Comparison of ENCODE assay signal across 8 cellular contexts in genomic region chr17:17693955-17694228, GRCh38. TPM values are rescaled to one million over a fixed set of nuclear protein-coding genes. Genes with fewer than 3 reads are reported as not detected.
DNase-seq lines count a peak whose midpoint lies in the region; ATAC-seq and TF ChIP-seq lines count a peak whose summit lies in the region.

No MANE protein-coding gene starts in this region.

- intact Hi-C loops in CD8-positive, alpha-beta T cell (cut with DNase I, micrococcal nuclease): loop anchor here (1.0 to 5.0 kb wide), 9 partner anchors 11 to 652 kb away; partner anchors contain the start of genes DRC3 (in 2 of the 2), TOM1L2 (in 2 of the 2), MPRIP (in 1 of the 2) and PEMT (in 1 of the 2)
- intact Hi-C loops in colonic mucosa (cut with DNase I): no loop called here

- no peaks in the 10 kb centered on the region for H3K27me3 Mint-ChIP-seq in CD8-positive, alpha-beta T cell (ENCODE audit: low read depth)
- peaks cover 5% of the 10 kb centered on the region for H3K27me3 Mint-ChIP-seq in neural progenitor cell (ENCODE audit: insufficient read depth, low read depth)

- no peaks in the 10 kb centered on the region for H3K36me3 ChIP-seq in CD8-positive, alpha-beta T cell (ENCODE audit: insufficient read depth, low read length)
- H3K36me3 ChIP-seq in colonic mucosa (no peaks in the 10 kb centered on the region), neural progenitor cell (no peaks in the 10 kb centered on the region)

- no peak overlapping the region for H2AFZ ChIP-seq in neural progenitor cell (replicated peaks)

- TF ChIP-seq POLR2A in NB4 (IDR thresholded peaks at IDR 0.05; ENCODE audit: extremely low read depth, insufficient read length): no peak

- H3K4me1 Mint-ChIP-seq in CD8-positive, alpha-beta T cell (ENCODE audit: low read depth): peaks cover 71% of the 10 kb centered on the region
- peaks cover 80% of the 10 kb centered on the region for H3K4me1 Mint-ChIP-seq in neural progenitor cell

- peak overlapping the region; percentile 91 to 95 for H3K9ac ChIP-seq in colonic mucosa (ENCODE audit: low read depth in 2 of 2, low read length in 2 of 2)
- no peak overlapping the region for H3K9ac ChIP-seq in neural progenitor cell

- peaks cover 82% of the 10 kb centered on the region for H4K20me1 ChIP-seq in neural progenitor cell (ENCODE audit: low read depth)

- peaks cover 64% of the 10 kb centered on the region for H3K79me2 ChIP-seq in neural progenitor cell (ENCODE audit: low read depth)

- peak overlapping the region; percentile 99 for H3K27ac Mint-ChIP-seq in CD8-positive, alpha-beta T cell
- H3K27ac Mint-ChIP-seq in neural progenitor cell: peak overlapping the region; percentile 99

- H3K9me3 ChIP-seq in CD8-positive, alpha-beta T cell (ENCODE audit: low read length): no peaks in the 10 kb centered on the region
- H3K9me3 ChIP-seq in colonic mucosa: no peaks in the 10 kb centered on the region
- H3K9me3 ChIP-seq in neural progenitor cell (ENCODE audit: low read depth): no peaks in the 10 kb centered on the region

- no peaks in the 10 kb centered on the region for H3K27me3 ChIP-seq in CD8-positive, alpha-beta T cell (ENCODE audit: insufficient read depth, low read length)
- H3K27me3 ChIP-seq in colonic mucosa (no peaks in the 10 kb centered on the region), neural progenitor cell (peaks cover 36% of the 10 kb centered on the region)

- H3F3A ChIP-seq in neural progenitor cell (ENCODE audit: low read depth): peaks cover 38% of the 10 kb centered on the region

- H3K9me3 Mint-ChIP-seq in CD8-positive, alpha-beta T cell: no peaks in the 10 kb centered on the region
- H3K9me3 Mint-ChIP-seq in neural progenitor cell: no peaks in the 10 kb centered on the region

- peak overlapping the region; percentile 84 for H3K4me3 Mint-ChIP-seq in CD8-positive, alpha-beta T cell
- peak overlapping the region; percentile 84 for H3K4me3 Mint-ChIP-seq in neural progenitor cell

- H3K4me2 ChIP-seq in neural progenitor cell: peak overlapping the region; percentile 91

- peak overlapping the region; percentile 88 for H3K27ac ChIP-seq in CD8-positive, alpha-beta T cell (ENCODE audit: low read depth, low read length)
- peak overlapping the region; percentile 95 for H3K27ac ChIP-seq in colonic mucosa
- H3K27ac ChIP-seq in neural progenitor cell: peak overlapping the region; percentile 89

- CTCF ChIA-PET in CD8-positive, alpha-beta T cell (lab: Charles Lee): interaction anchor here (0.8 to 3.3 kb wide), 4 partner anchors 9 to 30 kb away, joined by 3 to 16 read pairs (median 4); no protein-coding TSS in a partner anchor

- no peak for DNase-seq in CD8-positive, alpha-beta T cell
- DNase-seq in NB4 (ENCODE audit: low read depth) (no peak), colonic mucosa (no peak), neural progenitor cell (ENCODE audit: low spot score) (peak; percentile 38), GF-D8 (lab: John Stamatoyannopoulos, UW) (no peak)
- no peak for DNase-seq in stimulated activated naive CD4-positive, alpha-beta T cell treated with Interleukin-2 at 50 U/mL for 16 hours (lab: John Stamatoyannopoulos, UW)
- no peak for DNase-seq in activated CD8-positive, alpha-beta memory T cell treated with anti-CD3 and anti-CD28 coated beads, Interleukin-2, amount 50 U/mL, for 48 hours

- peaks cover 52% of the 10 kb centered on the region for H3K4me1 ChIP-seq in CD8-positive, alpha-beta T cell (ENCODE audit: insufficient read depth, low read length)
- peaks cover 43% of the 10 kb centered on the region for H3K4me1 ChIP-seq in colonic mucosa
- peaks cover 54% of the 10 kb centered on the region for H3K4me1 ChIP-seq in neural progenitor cell

- H3K4me3 ChIP-seq in CD8-positive, alpha-beta T cell (ENCODE audit: low read depth, low read length): peak overlapping the region; percentile 44
- H3K4me3 ChIP-seq in NB4 (ENCODE audit: low read depth, low read length) (peak overlapping the region; percentile 44), colonic mucosa (peak overlapping the region; percentile 71), neural progenitor cell (peak overlapping the region; percentile 56)

- peak; percentile 1 for ATAC-seq in CD8-positive, alpha-beta T cell
- ATAC-seq in HG03521 (IDR thresholded peaks at IDR 0.05; ENCODE audit: unreplicated experiment): no peak

- TF ChIP-seq CTCF in CD8-positive, alpha-beta T cell (IDR thresholded peaks at IDR 0.05): no peak
- no peak for TF ChIP-seq CTCF in NB4 (IDR thresholded peaks at IDR 0.05; ENCODE audit: low read depth, low read length)
- no peak for TF ChIP-seq CTCF in colonic mucosa (IDR thresholded peaks at IDR 0.05)
- TF ChIP-seq CTCF in neural progenitor cell (IDR thresholded peaks at IDR 0.05): no peak

- H3K36me3 Mint-ChIP-seq in CD8-positive, alpha-beta T cell: no peaks in the 10 kb centered on the region
- no peaks in the 10 kb centered on the region for H3K36me3 Mint-ChIP-seq in neural progenitor cell

- POLR2A ChIA-PET in CD8-positive, alpha-beta T cell (lab: Charles Lee): interaction anchor here (1.2 to 1.9 kb wide), 2 partner anchors 12 to 138 kb away, joined by 3 to 8 read pairs; no protein-coding TSS in a partner anchor

RNA-seq across cellular contexts. Expression of gene RAI1, which starts 12.6 kb away (rescaled TPM):
- total RNA-seq in CD8-positive, alpha-beta T cell: 10 to 100 TPM; 22.9 to 23.5 TPM
- total RNA-seq in colonic mucosa: 10 to 100 TPM; 21.8 to 24.5 TPM
- total RNA-seq in neural progenitor cell (ENCODE audit: low replicate concordance): 18.0 and 27.4 TPM in 2 replicates
